In the genomic region with DNA sequence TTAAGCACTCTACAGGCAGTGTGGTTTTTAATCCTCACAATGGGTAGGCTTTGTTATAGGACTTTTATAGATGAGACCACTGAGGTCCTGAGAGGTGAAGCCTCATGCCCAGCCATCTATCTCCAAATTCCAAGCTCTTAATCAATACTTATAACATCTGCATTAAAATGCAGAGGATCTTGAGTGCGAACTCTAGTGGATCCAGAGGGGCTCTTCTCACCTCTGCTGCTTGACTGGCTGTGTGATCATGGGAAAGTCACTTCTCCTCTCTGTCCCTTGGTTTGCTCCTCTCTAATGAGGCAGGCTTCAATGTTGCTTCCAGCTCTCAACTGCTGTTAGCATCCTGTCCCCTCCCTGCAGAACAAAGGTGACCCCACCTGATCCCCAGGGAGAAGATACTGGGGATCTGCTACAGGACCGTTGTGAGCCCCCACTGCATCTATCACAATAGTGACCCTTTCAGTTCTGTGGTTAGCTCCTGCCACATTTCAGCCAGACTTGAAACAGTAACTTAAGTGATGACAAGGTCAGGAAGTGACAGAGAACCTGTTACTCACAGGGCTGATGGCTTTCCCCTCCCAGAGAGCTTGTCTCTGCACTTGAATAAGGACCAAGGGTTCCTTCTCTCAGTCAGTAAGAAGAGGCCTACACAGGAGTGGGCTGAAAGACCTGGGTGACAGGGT, we compare ENCODE assay signal across 8 cellular contexts. TPM values are rescaled to one million over a fixed set of nuclear protein-coding genes. Genes with fewer than 3 reads are reported as not detected.
DNase-seq lines count a peak whose midpoint lies in the region; ATAC-seq and TF ChIP-seq lines count a peak whose summit lies in the region.

No MANE protein-coding gene starts in this region.

- H3K9me3 ChIP-seq in ovary, result no peaks in the 10 kb centered on the region
- H3K9me3 ChIP-seq in aorta (ENCODE audit: control insufficient read depth, low read length), result no peaks in the 10 kb centered on the region
- H3K9me3 ChIP-seq in right atrium auricular region, result no peaks in the 10 kb centered on the region

- H3K4me3 Mint-ChIP-seq in activated naive CD8-positive, alpha-beta T cell treated with anti-CD3 and anti-CD28 coated beads for 36 hours, result peak overlapping the region; percentile 96

- no peak for TF ChIP-seq POLR2A in ovary (IDR thresholded peaks at IDR 0.05)

- no peak for TF ChIP-seq EP300 in ovary (IDR thresholded peaks at IDR 0.05)

- H3K4me1 ChIP-seq in ovary (ENCODE audit: insufficient read depth), result peaks cover 4% of the 10 kb centered on the region
- no peaks in the 10 kb centered on the region for H3K4me1 ChIP-seq in aorta (ENCODE audit: control insufficient read depth in 1 of 2, insufficient read depth in 2 of 2, low read length in 2 of 2)
- H3K4me1 ChIP-seq in right atrium auricular region, result peaks cover 0 to 12% of the 10 kb centered on the region in 2 donors

- peak overlapping the region; percentile 31 for H3K4me3 ChIP-seq in ovary
- no peak overlapping the region for H3K4me3 ChIP-seq in aorta (ENCODE audit: low read length in 2 of 2)
- H3K4me3 ChIP-seq in right atrium auricular region, result no peak overlapping the region

- no peaks in the 10 kb centered on the region for H3K9me3 Mint-ChIP-seq in activated naive CD8-positive, alpha-beta T cell treated with anti-CD3 and anti-CD28 coated beads for 36 hours

- DNase-seq in activated naive CD8-positive, alpha-beta T cell treated with anti-CD3 and anti-CD28 coated beads for 36 hours, result peak; percentile 19
- no peak for DNase-seq in ovary
- no peak for DNase-seq in NCI-H524 treated with DMSO at 0.1 percent for 48 hours (lab: John Stamatoyannopoulos, UW)
- DNase-seq in aorta, result no peak
- no peak for DNase-seq in NCI-H748 (lab: John Stamatoyannopoulos, UW; ENCODE audit: unreplicated experiment)
- DNase-seq in right atrium auricular region (ENCODE audit: low spot score), result no peak

- no peaks in the 10 kb centered on the region for H3K36me3 ChIP-seq in ovary
- no peaks in the 10 kb centered on the region for H3K36me3 ChIP-seq in aorta (ENCODE audit: control insufficient read depth in 1 of 2, insufficient read depth in 2 of 2, low read length in 1 of 2)
- H3K36me3 ChIP-seq in right atrium auricular region, result no peaks in the 10 kb centered on the region

- peaks cover 47% of the 10 kb centered on the region for H3K27me3 Mint-ChIP-seq in activated naive CD8-positive, alpha-beta T cell treated with anti-CD3 and anti-CD28 coated beads for 36 hours

- no peak overlapping the region for H3K27ac Mint-ChIP-seq in activated naive CD8-positive, alpha-beta T cell treated with anti-CD3 and anti-CD28 coated beads for 36 hours

- 73 to 78% (median 77%) methylated on average over 2 of the region's 2 CpGs for WGBS in ovary, 3 donors
- WGBS in aorta, 2 donors, result 58 to 77% methylated on average over 2 of the region's 2 CpGs

- peak; percentile 37 for ATAC-seq in GM18870 (IDR thresholded peaks at IDR 0.05; ENCODE audit: unreplicated experiment)
- peak; percentile 45 for ATAC-seq in HG03442 (IDR thresholded peaks at IDR 0.05; ENCODE audit: unreplicated experiment)
- no peak for ATAC-seq in aorta (ENCODE audit: low FRiP score)

- intact Hi-C loops in ovary (cut with DNase I), result no loop called here
- intact Hi-C loops in aorta (cut with DNase I), result no loop called here

- H3K36me3 Mint-ChIP-seq in activated naive CD8-positive, alpha-beta T cell treated with anti-CD3 and anti-CD28 coated beads for 36 hours, result peaks cover 21% of the 10 kb centered on the region

- TF ChIP-seq CTCF in ovary (IDR thresholded peaks at IDR 0.05), result no peak
- TF ChIP-seq CTCF in right atrium auricular region (IDR thresholded peaks at IDR 0.05), result no peak

- H3K27me3 ChIP-seq in ovary, result no peaks in the 10 kb centered on the region
- peaks cover 0 to 4% of the 10 kb centered on the region in 2 donors for H3K27me3 ChIP-seq in aorta (ENCODE audit: control insufficient read depth in 1 of 2, insufficient read depth in 2 of 2, low read length in 1 of 2)
- H3K27me3 ChIP-seq in right atrium auricular region, result peaks cover 0 to 14% of the 10 kb centered on the region in 2 donors

- H3K27ac ChIP-seq in ovary, result no peak overlapping the region
- no peak overlapping the region for H3K27ac ChIP-seq in aorta (ENCODE audit: low read depth in 1 of 2, low read length in 2 of 2)
- no peak overlapping the region for H3K27ac ChIP-seq in right atrium auricular region

- H3K4me1 Mint-ChIP-seq in activated naive CD8-positive, alpha-beta T cell treated with anti-CD3 and anti-CD28 coated beads for 36 hours, result peaks cover 18% of the 10 kb centered on the region

RNA-seq across cellular contexts. Expression of gene SLC27A2, which starts 1.3 kb away (rescaled TPM):
- total RNA-seq in activated naive CD8-positive, alpha-beta T cell treated with anti-CD3 and anti-CD28 coated beads for 36 hours, result 10 to 100 TPM; 15.0 to 16.0 TPM
- total RNA-seq in ovary, result 1 to 10 TPM in 1 of 7 donors, under 1 TPM in 4, not detected in 2; 0.20 to 4.7 (median 0.47) TPM
- polyA plus RNA-seq in ovary, result under 1 TPM; 0.10 to 0.82 TPM
- total RNA-seq in aorta, result under 1 TPM in 1 of 2 donors, not detected in 1; 0.39 TPM
- 1 to 10 TPM in 1 of 2 donors, not detected in 1; 2.1 TPM for polyA plus RNA-seq in aorta
- total RNA-seq in right atrium auricular region, result not detected
